2 cellular contexts compared by ENCODE assay signal in genomic region chr16:81164958-81165357, GRCh38.
TF ChIP-seq lines count a peak whose summit lies in the region.

No MANE protein-coding gene starts in this region.

TF ChIP-seq in HepG2, 621 proteins besides CTCF, POLR2A, EP300 and RAD21:
- TF ChIP-seq ATF7 (IDR thresholded peaks at IDR 0.05) (peak; percentile 91), ATF7 (CRISPR knock-in tag; IDR thresholded peaks at IDR 0.05) (no peak), CREB1 (IDR thresholded peaks at IDR 0.05) (peak; percentile 94), CREB1 (CRISPR knock-in tag; IDR thresholded peaks at IDR 0.05) (no peak), EED (CRISPR knock-in tag; IDR thresholded peaks at IDR 0.05) (no peak), TP53 (CRISPR knock-in tag; conservative IDR thresholded peaks at IDR 0.05) (no peak)

TF ChIP-seq in H1, 55 proteins besides CTCF, POLR2A, EP300 and RAD21:
- TF ChIP-seq POLR2AphosphoS5 (IDR thresholded peaks at IDR 0.05; ENCODE audit: low read depth, low read length): no peak
- TF ChIP-seq SIRT6 (IDR thresholded peaks at IDR 0.05; ENCODE audit: low read length): no peak
- TF ChIP-seq BRCA1 (IDR thresholded peaks at IDR 0.05; ENCODE audit: low read depth, low read length): no peak
- no peak for TF ChIP-seq SP2 (IDR thresholded peaks at IDR 0.05; ENCODE audit: low read length)
- no peak for TF ChIP-seq EGR1 (IDR thresholded peaks at IDR 0.05; ENCODE audit: borderline replicate concordance, low read depth, low read length)
